In the genomic region with DNA sequence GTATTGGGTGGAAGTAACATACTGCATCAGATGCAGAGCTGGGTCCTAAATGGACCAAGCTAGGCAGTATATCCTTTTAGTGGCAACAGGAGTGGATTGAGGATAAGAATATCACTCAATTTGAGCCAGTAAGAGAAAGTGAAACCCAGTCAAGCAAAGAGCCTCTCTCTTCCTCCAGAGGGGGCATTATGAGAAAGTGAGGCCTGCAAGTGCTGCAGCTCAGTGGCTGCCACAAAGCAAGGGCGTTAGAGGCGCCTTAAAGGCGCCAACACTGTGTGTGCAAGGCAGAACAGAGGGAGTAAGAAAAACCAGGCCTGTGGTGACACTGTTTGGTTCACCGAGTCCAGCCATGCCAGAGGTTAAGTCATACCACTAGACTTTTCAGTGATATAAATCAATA, we compare ENCODE assay signal across 8 cellular contexts. TPM values are rescaled to one million over a fixed set of nuclear protein-coding genes. Genes with fewer than 3 reads are reported as not detected.
A peak's percentile ranks its signal among the peaks of the same experiment; 100 is the strongest.
DNase-seq lines count a peak whose midpoint lies in the region; ATAC-seq and TF ChIP-seq lines count a peak whose summit lies in the region.

No MANE protein-coding gene starts in this region.

- in situ Hi-C loops in ACHN (cut with HindIII; ENCODE audit: low pct_ligation_motif_present, low pct_unique_long_range_greater_than_20kb, low sequenced_read_pairs), result no loop called here

- intact Hi-C loops in left colon (cut with DNase I, micrococcal nuclease), result no loop called here

- no peak for TF ChIP-seq CTCF in osteoblast (IDR thresholded peaks at IDR 0.05; ENCODE audit: extremely low read depth, low read depth, low read length)

- no peak overlapping the region for H3K4me3 ChIP-seq in osteoblast (ENCODE audit: insufficient read depth, low read length)

- peaks cover 25% of the 10 kb centered on the region for H4K20me1 ChIP-seq in osteoblast (ENCODE audit: insufficient read depth, low read length)

- no peaks in the 10 kb centered on the region for H3K27me3 ChIP-seq in osteoblast (ENCODE audit: insufficient read depth, low read length)

- no peak overlapping the region for H2AFZ ChIP-seq in osteoblast (ENCODE audit: low read length)

- ATAC-seq in GM19025 (IDR thresholded peaks at IDR 0.05; ENCODE audit: low read depth, unreplicated experiment) (peak; percentile 99), HG03064 (IDR thresholded peaks at IDR 0.05; ENCODE audit: low read depth, unreplicated experiment) (peak; percentile 91), left colon (peak; percentile 22)

- DNase-seq in ACHN, result peak; percentile 19
- peak; percentile 6 to 8 for DNase-seq in activated CD4-positive, alpha-beta T cell treated with anti-CD3 and anti-CD28 coated beads for 4 hours
- DNase-seq in left colon, result no peak
- DNase-seq in SK-N-DZ (ENCODE audit: low spot score), result no peak
- no peak for DNase-seq in putamen (ENCODE audit: low spot score)
- no peak for DNase-seq in osteoblast (ENCODE audit: insufficient read length, low spot score, missing footprints)

- no peak overlapping the region for H3K27ac ChIP-seq in osteoblast (ENCODE audit: low read depth, low read length)

- peaks cover 15% of the 10 kb centered on the region for H3K4me1 ChIP-seq in osteoblast (ENCODE audit: insufficient read depth, low read length)

- peaks cover 57% of the 10 kb centered on the region for H3K79me2 ChIP-seq in osteoblast (ENCODE audit: insufficient read depth, low read length)

- H3K36me3 ChIP-seq in osteoblast (ENCODE audit: insufficient read depth, low read length), result no peaks in the 10 kb centered on the region

- H3K4me2 ChIP-seq in osteoblast (ENCODE audit: insufficient read depth, low read length), result no peak overlapping the region

- no peaks in the 10 kb centered on the region for H3K9me3 ChIP-seq in osteoblast (ENCODE audit: low read depth, low read length)

RNA-seq across cellular contexts. Expression of a gene that starts 17.5 kb away (rescaled TPM):
- total RNA-seq in left colon (10 to 100 TPM; 37.9 to 43.3 TPM), osteoblast (23.9 and 26.2 TPM in 2 replicates)
- 25.3 and 32.7 TPM in 2 replicates for polyA plus RNA-seq in SK-N-DZ (2014; cell fraction: cytosol; rRNA removed)
- 43.4 and 53.1 TPM in 2 replicates for polyA plus RNA-seq in SK-N-DZ (2014; cell fraction: nucleus; rRNA removed)

Comparison
In these comparisons a context has a peak if more than half of its experiments do, and no peak if none do; other contexts are left out.
1. DNase-seq: peak in ACHN (single experiment) and activated CD4-positive, alpha-beta T cell treated with anti-CD3 and anti-CD28 coated beads for 4 hours (2 of 2); none in left colon (0 of 2), SK-N-DZ (single experiment), putamen (single experiment) and osteoblast (single experiment).
2. ATAC-seq: peak in every context shown above with its lines; median percentile 99 in GM19025; 91 in HG03064; 22 in left colon.